ENCODE assay signal across 20 cellular contexts in the genomic region with DNA sequence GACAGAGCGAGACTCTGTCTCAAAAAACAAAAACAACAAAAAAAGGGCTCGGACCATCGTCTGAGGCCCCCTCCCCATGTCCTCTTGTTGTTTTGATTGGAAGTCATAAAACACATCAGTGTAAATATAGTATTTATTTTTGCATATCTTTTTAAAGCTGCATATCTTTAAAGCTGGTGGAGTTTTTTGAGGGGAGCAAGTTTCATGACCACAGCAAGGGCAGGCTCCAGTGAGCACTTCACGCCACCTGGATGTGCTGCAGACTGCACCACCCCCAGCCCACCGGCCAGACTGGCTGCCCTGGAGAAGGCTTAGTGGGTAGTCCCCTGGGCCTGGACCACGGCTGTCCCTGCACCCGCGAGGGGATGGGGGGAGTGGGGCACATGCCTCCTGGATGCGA. TPM values are rescaled to one million over a fixed set of nuclear protein-coding genes. Genes with fewer than 3 reads are reported as not detected.
DNase-seq lines count a peak whose midpoint lies in the region; ATAC-seq and TF ChIP-seq lines count a peak whose summit lies in the region.
"Had no signal": no experiment of that assay in that cellular context is flagged by ENCODE, and none has a peak within 500 bp of the region (broad histone marks: within the 10 kb centered on the region; RNA-seq: fewer than 3 reads in every experiment).

No MANE protein-coding gene starts in this region.

- BruUV-seq in Calu3 (replicated peaks; lab: Mats Ljungman, UMichigan): no TSS peak

- peak overlapping the region; percentile 10 for H3K4me3 ChIP-seq in GM12875 (ENCODE audit: low read depth, low read length)
- H3K4me3 ChIP-seq in OCI-LY3 (ENCODE audit: low read length): peak overlapping the region; percentile 62
- H3K4me3 ChIP-seq: A549, HAP-1 had no signal

- no peaks in the 10 kb centered on the region for H3K9me3 Mint-ChIP-seq in stimulated activated naive B cell treated with anti-CD40 and anti-IgM and Interleukin-4, amounts not matched to agents 10 μg/mL and 1 μg/mL and 100 μg/mL, for 72 hours
- H3K9me3 Mint-ChIP-seq in Calu3 (ENCODE audit: low read depth, unreplicated experiment): no peaks in the 10 kb centered on the region

- DNase-seq in left kidney (ENCODE audit: low read depth, low spot score) (peak; percentile 49), Calu3 (no peak), NCI-H1092 treated with DMSO at 0.1 percent for 48 hours (lab: John Stamatoyannopoulos, UW) (no peak)
- no peak for DNase-seq in stimulated activated naive B cell treated with anti-CD40 and anti-IgM and Interleukin-4, amounts not matched to agents 10 μg/mL and 1 μg/mL and 100 μg/mL, for 72 hours
- DNase-seq: COR-L47, DMS153, EL, KG1, NCI-H1092, NCI-H510A treated with DMSO at 0.1 percent for 48 hours, NCI-H82, SHP77, SK-N-SH had no signal

- no peak overlapping the region for H2AFZ ChIP-seq in OCI-LY3 (ENCODE audit: low read depth, low read length)

- peaks cover 15% of the 10 kb centered on the region; the same call in 1 of the 2 replicates for H3K9me3 ChIP-seq in OCI-LY3 (ENCODE audit: insufficient read depth, low read length)
- H3K9me3 ChIP-seq: A549, HAP-1, SK-N-SH had no signal

- no peak for TF ChIP-seq CTCF in GM12875 (IDR thresholded peaks at IDR 0.05; ENCODE audit: borderline replicate concordance, insufficient read depth, low read depth, low read length)
- TF ChIP-seq CTCF in OCI-LY3 (IDR thresholded peaks at IDR 0.05; ENCODE audit: low read depth, low read length): no peak
- TF ChIP-seq CTCF in Calu3 (IDR thresholded peaks at IDR 0.05; ENCODE audit: unreplicated experiment): no peak

- H3K79me2 ChIP-seq in OCI-LY3 (ENCODE audit: low read length): no peaks in the 10 kb centered on the region

- peak overlapping the region; percentile 20 to 39 for H3K4me3 Mint-ChIP-seq in stimulated activated naive B cell treated with anti-CD40 and anti-IgM and Interleukin-4, amounts not matched to agents 10 μg/mL and 1 μg/mL and 100 μg/mL, for 72 hours
- H3K4me3 Mint-ChIP-seq in Calu3 (ENCODE audit: low read depth, unreplicated experiment): no peak overlapping the region
- H3K4me3 Mint-ChIP-seq: CD14-positive monocyte had no signal

- H3K27ac Mint-ChIP-seq in stimulated activated naive B cell treated with anti-CD40 and anti-IgM and Interleukin-4, amounts not matched to agents 10 μg/mL and 1 μg/mL and 100 μg/mL, for 72 hours: no peak overlapping the region
- no peak overlapping the region for H3K27ac Mint-ChIP-seq in Calu3 (ENCODE audit: unreplicated experiment)
- H3K27ac Mint-ChIP-seq: CD14-positive monocyte had no signal

- peaks cover 31% of the 10 kb centered on the region for H3K27me3 ChIP-seq in OCI-LY3 (ENCODE audit: low read depth, low read length)

- H3K36me3 ChIP-seq in OCI-LY3 (replicated peaks; ENCODE audit: low read depth, low read length): no peaks in the 10 kb centered on the region
- H3K36me3 ChIP-seq: HAP-1 had no signal

- H4K20me1 ChIP-seq in OCI-LY3 (ENCODE audit: insufficient read depth, low read length): no peaks in the 10 kb centered on the region

- H3K4me1 Mint-ChIP-seq in stimulated activated naive B cell treated with anti-CD40 and anti-IgM and Interleukin-4, amounts not matched to agents 10 μg/mL and 1 μg/mL and 100 μg/mL, for 72 hours: peaks cover 33 to 82% of the 10 kb centered on the region in 2 donors
- no peaks in the 10 kb centered on the region for H3K4me1 Mint-ChIP-seq in Calu3 (ENCODE audit: low read depth, unreplicated experiment)

- H3K4me1 ChIP-seq in OCI-LY3 (ENCODE audit: low read length): peaks cover 48% of the 10 kb centered on the region
- H3K4me1 ChIP-seq: A549, HAP-1 had no signal

- ATAC-seq in stimulated activated naive B cell treated with anti-CD40 and anti-IgM and Interleukin-4, amounts not matched to agents 10 μg/mL and 1 μg/mL and 100 μg/mL, for 72 hours (replicated peaks): peak; percentile 60 to 66
- ATAC-seq in HG03571 (IDR thresholded peaks at IDR 0.05; ENCODE audit: unreplicated experiment): no peak
- ATAC-seq: HepG2 had no signal

- H3K27ac ChIP-seq in OCI-LY3 (ENCODE audit: low read length): no peak overlapping the region
- H3K27ac ChIP-seq: A549 had no signal

- H3K9ac ChIP-seq in OCI-LY3 (ENCODE audit: low read length): peak overlapping the region; percentile 27; the same call in 1 of the 2 replicates
- H3K9ac ChIP-seq: SK-N-SH had no signal

- CTCF ChIA-PET in Calu3 (lab: Charles Lee): no interaction called here

- H3K27me3 Mint-ChIP-seq in stimulated activated naive B cell treated with anti-CD40 and anti-IgM and Interleukin-4, amounts not matched to agents 10 μg/mL and 1 μg/mL and 100 μg/mL, for 72 hours: no peaks in the 10 kb centered on the region
- H3K27me3 Mint-ChIP-seq in Calu3 (ENCODE audit: unreplicated experiment): no peaks in the 10 kb centered on the region

- intact Hi-C loops in Calu3 (cut with micrococcal nuclease; ENCODE audit: unreplicated experiment): no loop called here

- H3K36me3 Mint-ChIP-seq in stimulated activated naive B cell treated with anti-CD40 and anti-IgM and Interleukin-4, amounts not matched to agents 10 μg/mL and 1 μg/mL and 100 μg/mL, for 72 hours: peaks cover 0 to 3% of the 10 kb centered on the region in 2 donors
- H3K36me3 Mint-ChIP-seq in Calu3 (ENCODE audit: insufficient read depth, unreplicated experiment): no peaks in the 10 kb centered on the region
- H3K36me3 Mint-ChIP-seq: CD14-positive monocyte had no signal

- H3K4me2 ChIP-seq in OCI-LY3 (ENCODE audit: low read length): peak overlapping the region; percentile 69
- H3K4me2 ChIP-seq: A549, SK-N-SH had no signal

RNA-seq across cellular contexts. Expression of gene BCL7A, which starts 11.9 kb away (rescaled TPM):
- 21.0 and 25.5 TPM in 2 replicates for total RNA-seq in Calu3 (2022)
